Comparison of ENCODE assay signal across 19 cellular contexts in genomic region chr16:78562650-78563049, GRCh38.
"Had no signal": no experiment of that assay in that cellular context is flagged by ENCODE, and none has a peak within 500 bp of the region (broad histone marks: within the 10 kb centered on the region; RNA-seq: fewer than 3 reads in every experiment).

No MANE protein-coding gene starts in this region.

- H3K36me3 Mint-ChIP-seq: stimulated activated effector memory CD8-positive, alpha-beta T cell treated with anti-CD3 and anti-CD28 coated beads, Interleukin-12 subunit alpha, Interleukin-12 subunit beta, amount 100 ng/mL, for 72 hours had no signal

- H3K27me3 Mint-ChIP-seq: dendritic cell treated with granulocyte-macrophage colony-stimulating factor and Interleukin-4, amounts not matched to agents 40 ng/mL and 50 ng/mL, for 4 days; effector memory CD8-positive, alpha-beta T cell; naive thymus-derived CD4-positive, alpha-beta T cell had no signal

- H3K9me3 Mint-ChIP-seq: dendritic cell treated with granulocyte-macrophage colony-stimulating factor and Interleukin-4, amounts not matched to agents 40 ng/mL and 50 ng/mL, for 4 days; stimulated activated effector memory CD8-positive, alpha-beta T cell treated with anti-CD3 and anti-CD28 coated beads, Interleukin-12 subunit alpha, Interleukin-12 subunit beta, amount 100 ng/mL, for 72 hours had no signal

- DNase-seq: effector memory CD8-positive, alpha-beta T cell; foreskin fibroblast; immature natural killer cell; kidney; left colon; left ventricle myocardium superior; mesendoderm; naive thymus-derived CD4-positive, alpha-beta T cell; nephron progenitor cell; retina; right lobe of liver; stimulated activated CD4-positive, alpha-beta T cell treated with anti-CD3 and anti-CD28 coated beads, Interleukin-4, amount 100 ng/mL, for 1 hour; stimulated activated CD8-positive, alpha-beta memory T cell treated with anti-CD3 and anti-CD28 coated beads, Interleukin-4, amount 100 ng/mL, for 48 hours; stimulated activated naive CD8-positive, alpha-beta T cell treated with anti-CD3 and anti-CD28 coated beads, Interleukin-15, Interleukin-2, amounts not matched to agents 100 U/mL and 50 U/mL, for 24 hours; thyroid gland had no signal

- H3K4me3 Mint-ChIP-seq: dendritic cell treated with granulocyte-macrophage colony-stimulating factor and Interleukin-4, amounts not matched to agents 40 ng/mL and 50 ng/mL, for 4 days; effector memory CD8-positive, alpha-beta T cell; immature natural killer cell; naive thymus-derived CD4-positive, alpha-beta T cell; nephron progenitor cell; stimulated activated effector memory CD8-positive, alpha-beta T cell treated with anti-CD3 and anti-CD28 coated beads, Interleukin-12 subunit alpha, Interleukin-12 subunit beta, amount 100 ng/mL, for 72 hours; type B pancreatic cell had no signal

- ATAC-seq: effector memory CD8-positive, alpha-beta T cell; gastroesophageal sphincter; left colon; left ventricle myocardium superior; naive thymus-derived CD4-positive, alpha-beta T cell; right lobe of liver; stimulated activated effector memory CD8-positive, alpha-beta T cell treated with anti-CD3 and anti-CD28 coated beads, Interleukin-12 subunit alpha, Interleukin-12 subunit beta, amount 100 ng/mL, for 72 hours; stimulated activated naive CD8-positive, alpha-beta T cell treated with anti-CD3 and anti-CD28 coated beads, Interleukin-15, Interleukin-2, amounts not matched to agents 100 U/mL and 50 U/mL, for 24 hours had no signal

- H3K27ac Mint-ChIP-seq: dendritic cell treated with granulocyte-macrophage colony-stimulating factor and Interleukin-4, amounts not matched to agents 40 ng/mL and 50 ng/mL, for 4 days; effector memory CD8-positive, alpha-beta T cell; naive thymus-derived CD4-positive, alpha-beta T cell; nephron progenitor cell; stimulated activated effector memory CD8-positive, alpha-beta T cell treated with anti-CD3 and anti-CD28 coated beads, Interleukin-12 subunit alpha, Interleukin-12 subunit beta, amount 100 ng/mL, for 72 hours; type B pancreatic cell had no signal
